In the genomic region with DNA sequence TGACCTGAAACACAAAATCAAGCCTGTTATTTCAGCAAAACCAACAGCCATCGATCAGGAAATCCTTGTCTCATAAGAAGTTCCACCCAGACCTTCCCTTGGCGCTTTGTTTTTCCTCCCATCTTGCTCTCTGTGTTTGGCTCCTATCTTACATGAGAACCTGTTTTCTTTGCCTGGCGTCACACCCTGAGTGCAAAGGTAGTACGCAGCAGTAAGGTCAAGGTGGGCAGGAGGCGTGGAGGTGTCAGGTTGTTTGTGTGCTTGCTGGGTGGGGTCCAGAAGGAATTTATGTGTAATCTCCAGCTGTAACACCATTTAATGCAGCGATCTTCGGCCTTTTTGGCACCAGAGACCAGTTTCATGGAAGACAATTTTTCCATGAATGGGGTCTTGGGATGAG, we compare ENCODE assay signal across 16 cellular contexts. TPM values are rescaled to one million over a fixed set of nuclear protein-coding genes. Genes with fewer than 3 reads are reported as not detected.
DNase-seq lines count a peak whose midpoint lies in the region; ATAC-seq and TF ChIP-seq lines count a peak whose summit lies in the region.
"Had no signal": no experiment of that assay in that cellular context is flagged by ENCODE, and none has a peak within 500 bp of the region (broad histone marks: within the 10 kb centered on the region; RNA-seq: fewer than 3 reads in every experiment).

No MANE protein-coding gene starts in this region.

- H3K36me3 Mint-ChIP-seq in nephron progenitor cell (ENCODE audit: low read depth) = no peaks in the 10 kb centered on the region
- H3K36me3 Mint-ChIP-seq: CD8-positive, alpha-beta T cell had no signal

- no peak overlapping the region for H3K27ac Mint-ChIP-seq in nephron progenitor cell
- H3K27ac Mint-ChIP-seq: B cell; CD8-positive, alpha-beta T cell; H9 had no signal

- H3K27me3 Mint-ChIP-seq in nephron progenitor cell (ENCODE audit: low read depth, poor library complexity) = peaks cover 4% of the 10 kb centered on the region
- H3K27me3 Mint-ChIP-seq: B cell had no signal

- H3K4me3 Mint-ChIP-seq in nephron progenitor cell = no peak overlapping the region
- H3K4me3 Mint-ChIP-seq: B cell; CD8-positive, alpha-beta T cell; H9 had no signal

- intact Hi-C loops in left colon (cut with DNase I, micrococcal nuclease) (no loop called here), left ventricle myocardium superior (cut with micrococcal nuclease) (no loop called here)

- no peaks in the 10 kb centered on the region for H3K4me1 Mint-ChIP-seq in nephron progenitor cell
- H3K4me1 Mint-ChIP-seq: B cell had no signal

- no peaks in the 10 kb centered on the region for H3K9me3 Mint-ChIP-seq in nephron progenitor cell
- H3K9me3 Mint-ChIP-seq: CD8-positive, alpha-beta T cell; H9 had no signal

- peak overlapping the region; percentile 68 to 82 for H3K27ac ChIP-seq in mucosa of rectum (ENCODE audit: low read depth in 2 of 2, low read length in 2 of 2)
- H3K27ac ChIP-seq: BLaER1 treated with 17β-estradiol and CSF1 and Interleukin-3, amounts not matched to agents 10 nM and 100 nM had no signal

- H3K36me3 ChIP-seq in mucosa of rectum (ENCODE audit: control insufficient read depth in 2 of 2, insufficient read depth in 2 of 2, low read length in 2 of 2) = no peaks in the 10 kb centered on the region

- ATAC-seq in left colon (peak; percentile 97), left ventricle myocardium superior (no peak)
- ATAC-seq: CD8-positive, alpha-beta T cell; HepG2 had no signal

- DNase-seq in LoVo (ENCODE audit: low spot score) (peak; percentile 74), left colon (peak; percentile 61 to 81), left ventricle myocardium superior (no peak), nephron progenitor cell (no peak), occipital lobe (lab: John Stamatoyannopoulos, UW) (no peak)
- DNase-seq: CD8-positive, alpha-beta T cell; DMS 273 treated with DMSO at 0.1 percent for 48 hours; DMS53; DND-41; EL; H9 had no signal

- H3K9me3 ChIP-seq in mucosa of rectum (ENCODE audit: control insufficient read depth in 2 of 2, low read length in 2 of 2) = no peaks in the 10 kb centered on the region

- peak overlapping the region in 1 of 2 donors; percentile 28 for H3K9ac ChIP-seq in mucosa of rectum (ENCODE audit: low read depth in 1 of 2, low read length in 2 of 2)
- H3K9ac ChIP-seq: BLaER1 treated with 17β-estradiol and CSF1 and Interleukin-3, amounts not matched to agents 10 nM and 100 nM had no signal

- peaks cover 11 to 29% of the 10 kb centered on the region in 2 donors for H3K4me1 ChIP-seq in mucosa of rectum (ENCODE audit: control insufficient read depth in 2 of 2, insufficient read depth in 2 of 2, low read length in 2 of 2)

- H3K27me3 ChIP-seq in mucosa of rectum (ENCODE audit: control insufficient read depth in 2 of 2, insufficient read depth in 2 of 2, low read length in 2 of 2) = no peaks in the 10 kb centered on the region
- H3K27me3 ChIP-seq: BLaER1 treated with 17β-estradiol and CSF1 and Interleukin-3, amounts not matched to agents 10 nM and 100 nM had no signal

- H3K4me3 ChIP-seq in mucosa of rectum (ENCODE audit: low read length in 2 of 2) = peak overlapping the region in 1 of 2 donors; percentile 35
- H3K4me3 ChIP-seq: BLaER1 treated with 17β-estradiol and CSF1 and Interleukin-3, amounts not matched to agents 10 nM and 100 nM had no signal

- TF ChIP-seq CTCF in nephron progenitor cell (IDR thresholded peaks at IDR 0.05) = no peak

RNA-seq across cellular contexts. Expression of a gene that starts 50.5 kb away (rescaled TPM):
- 100 to 1,000 TPM; 105 to 106 TPM for total RNA-seq in left colon
- 45.6 TPM for total RNA-seq in left ventricle myocardium superior
- total RNA-seq in occipital lobe = 31.7 TPM
- total RNA-seq: G401, HepG2 had no signal

Comparison
In these comparisons a context has a peak if more than half of its experiments do, and no peak if none do; other contexts are left out.
1. DNase-seq: peak in LoVo (single experiment) and left colon (2 of 2); none in left ventricle myocardium superior (single experiment), nephron progenitor cell (single experiment) and occipital lobe (single experiment).